Comparison of ENCODE assay signal across 20 cellular contexts in the genomic region with DNA sequence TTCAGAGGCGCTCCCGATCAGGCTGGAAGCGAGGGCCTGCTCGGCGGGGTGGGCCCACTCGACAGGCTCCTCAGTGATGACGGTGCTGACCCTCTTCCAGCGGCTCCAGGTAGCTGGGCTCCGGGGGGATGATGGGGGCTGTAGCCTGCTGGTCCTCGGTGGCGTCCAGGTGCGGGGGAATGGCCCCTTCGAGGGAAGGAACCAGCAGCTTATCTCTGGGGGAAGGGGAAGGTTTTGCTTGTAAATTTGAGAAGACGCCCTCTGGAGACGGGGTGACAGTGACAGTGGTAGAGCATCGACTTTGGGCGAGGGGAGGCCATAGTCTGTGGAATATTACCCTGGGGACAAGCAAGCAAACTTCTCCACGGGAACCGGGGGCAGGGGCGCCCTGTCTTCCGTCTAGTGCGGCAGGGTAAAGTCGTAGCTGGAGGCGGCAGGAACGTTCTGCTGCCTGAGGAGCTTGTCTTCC.
"Had no signal": no experiment of that assay in that cellular context is flagged by ENCODE, and none has a peak within 500 bp of the region (broad histone marks: within the 10 kb centered on the region; RNA-seq: fewer than 3 reads in every experiment).

No MANE protein-coding gene starts in this region.

- H3K27me3 Mint-ChIP-seq: naive thymus-derived CD4-positive, alpha-beta T cell; natural killer cell treated with Interleukin-12 subunit alpha and Interleukin-12 subunit beta and Interleukin-15 and Interleukin-18, amount 100 ng/mL, for 72 hours; stimulated activated memory B cell treated with anti-CD40 and anti-IgM and Interleukin-4, amounts not matched to agents 10 μg/mL and 1 μg/mL and 100 μg/mL, for 72 hours; stimulated activated naive CD8-positive, alpha-beta T cell treated with anti-CD3 and anti-CD28 coated beads, Interleukin-15, amount 100 ng/mL, for 72 hours; type B pancreatic cell had no signal

- ATAC-seq: heart left ventricle; left ventricle myocardium superior; mucosa of descending colon; naive thymus-derived CD4-positive, alpha-beta T cell; natural killer cell treated with Interleukin-12 subunit alpha and Interleukin-12 subunit beta and Interleukin-15 and Interleukin-18, amount 100 ng/mL, for 72 hours; pancreas; psoas muscle; stimulated activated memory B cell treated with anti-CD40 and anti-IgM and Interleukin-4, amounts not matched to agents 10 μg/mL and 1 μg/mL and 100 μg/mL, for 72 hours; stimulated activated naive CD8-positive, alpha-beta T cell treated with anti-CD3 and anti-CD28 coated beads, Interleukin-15, amount 100 ng/mL, for 72 hours had no signal

- H3K4me1 Mint-ChIP-seq: immature natural killer cell; naive thymus-derived CD4-positive, alpha-beta T cell; stimulated activated memory B cell treated with anti-CD40 and anti-IgM and Interleukin-4, amounts not matched to agents 10 μg/mL and 1 μg/mL and 100 μg/mL, for 72 hours; stimulated activated naive CD8-positive, alpha-beta T cell treated with anti-CD3 and anti-CD28 coated beads, Interleukin-15, amount 100 ng/mL, for 72 hours had no signal

- H3K27ac Mint-ChIP-seq: immature natural killer cell; naive thymus-derived CD4-positive, alpha-beta T cell; natural killer cell treated with Interleukin-12 subunit alpha and Interleukin-12 subunit beta and Interleukin-15 and Interleukin-18, amount 100 ng/mL, for 72 hours; stimulated activated memory B cell treated with anti-CD40 and anti-IgM and Interleukin-4, amounts not matched to agents 10 μg/mL and 1 μg/mL and 100 μg/mL, for 72 hours; stimulated activated naive CD8-positive, alpha-beta T cell treated with anti-CD3 and anti-CD28 coated beads, Interleukin-15, amount 100 ng/mL, for 72 hours; type B pancreatic cell had no signal

- H3K36me3 Mint-ChIP-seq: stimulated activated memory B cell treated with anti-CD40 and anti-IgM and Interleukin-4, amounts not matched to agents 10 μg/mL and 1 μg/mL and 100 μg/mL, for 72 hours; type B pancreatic cell had no signal

- DNase-seq: hypothalamus; immature natural killer cell; left ventricle myocardium superior; mesendoderm; midbrain; naive thymus-derived CD4-positive, alpha-beta T cell; psoas muscle; stimulated activated CD4-positive, alpha-beta T cell treated with anti-CD3 and anti-CD28 coated beads, Interleukin-1b, Interleukin-23, amount 100 ng/mL, for 48 hours; stimulated activated CD4-positive, alpha-beta T cell treated with anti-CD3 and anti-CD28 coated beads, Interleukin-2, amount 100 ng/mL, for 48 hours; stimulated activated CD4-positive, alpha-beta T cell treated with anti-CD3 and anti-CD28 coated beads, Interleukin-4, amount 100 ng/mL, for 4 hours; stimulated activated CD8-positive, alpha-beta memory T cell treated with anti-CD3 and anti-CD28 coated beads, Interleukin-4, amount 100 ng/mL, for 48 hours; stimulated activated naive CD4-positive, alpha-beta T cell treated with Interleukin-2 at 50 U/mL for 16 hours; stimulated activated naive CD8-positive, alpha-beta T cell treated with anti-CD3 and anti-CD28 coated beads, Interleukin-15, amount 100 ng/mL, for 72 hours; substantia nigra had no signal

- H3K9me3 Mint-ChIP-seq: type B pancreatic cell had no signal

- H3K4me3 Mint-ChIP-seq: immature natural killer cell; naive thymus-derived CD4-positive, alpha-beta T cell; natural killer cell treated with Interleukin-12 subunit alpha and Interleukin-12 subunit beta and Interleukin-15 and Interleukin-18, amount 100 ng/mL, for 72 hours; stimulated activated memory B cell treated with anti-CD40 and anti-IgM and Interleukin-4, amounts not matched to agents 10 μg/mL and 1 μg/mL and 100 μg/mL, for 72 hours; stimulated activated naive CD8-positive, alpha-beta T cell treated with anti-CD3 and anti-CD28 coated beads, Interleukin-15, amount 100 ng/mL, for 72 hours; type B pancreatic cell had no signal
